Comparison of ENCODE assay signal across 22 cellular contexts in the genomic region with DNA sequence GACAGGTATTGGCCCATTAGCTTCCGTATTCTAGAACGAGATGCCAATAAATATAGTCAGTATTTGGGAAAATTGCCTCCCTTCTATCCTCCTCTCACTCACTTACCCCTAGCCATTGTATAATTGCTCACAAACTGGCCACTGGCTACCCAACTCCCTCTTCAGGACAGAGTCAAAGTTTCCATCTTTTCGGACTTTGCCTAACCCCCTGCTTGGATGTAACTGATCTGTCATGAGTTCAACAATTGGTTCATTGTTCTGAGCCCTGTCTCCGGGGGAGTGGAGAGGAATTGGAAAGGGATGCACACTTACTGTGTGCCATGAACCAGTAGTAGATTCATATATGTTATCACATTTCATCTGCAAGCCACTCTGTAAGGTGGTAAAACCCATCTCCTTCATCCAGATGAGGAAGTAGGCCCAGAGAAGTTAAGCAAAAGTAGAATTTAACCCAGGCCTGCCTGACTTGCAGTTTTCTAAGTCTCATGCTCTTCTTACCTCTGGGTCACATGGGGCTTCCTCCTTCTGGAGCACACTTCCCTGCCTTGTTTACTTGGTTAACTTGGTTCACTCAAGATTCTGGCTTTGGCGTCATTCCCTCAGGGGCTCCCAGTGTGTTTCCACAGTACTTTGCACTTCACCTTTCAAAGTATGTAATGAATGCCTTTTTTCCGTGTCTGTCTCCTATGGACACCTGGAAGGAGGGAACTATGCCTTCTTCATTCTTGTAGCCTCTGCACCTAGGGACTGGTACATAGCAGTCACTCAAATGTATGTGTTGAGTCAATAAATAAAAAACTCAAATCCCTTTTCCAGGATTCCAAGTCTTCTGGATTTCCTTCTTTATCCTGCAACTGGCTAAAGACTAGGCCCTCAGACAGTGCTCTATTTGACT. TPM values are rescaled to one million over a fixed set of nuclear protein-coding genes. Genes with fewer than 3 reads are reported as not detected.
DNase-seq lines count a peak whose midpoint lies in the region; ATAC-seq, FAIRE-seq and TF ChIP-seq lines count a peak whose summit lies in the region.
"Had no signal": no experiment of that assay in that cellular context is flagged by ENCODE, and none has a peak within 500 bp of the region (broad histone marks: within the 10 kb centered on the region; RNA-seq: fewer than 3 reads in every experiment).

No MANE protein-coding gene starts in this region.

- H2AFZ ChIP-seq in astrocyte (ENCODE audit: low read depth, low read length), result no peak overlapping the region

- H3K27me3 ChIP-seq in astrocyte (ENCODE audit: insufficient read depth, low read length) (no peaks in the 10 kb centered on the region), left lung (no peaks in the 10 kb centered on the region)

- H3K9ac ChIP-seq in astrocyte (ENCODE audit: low read length), result no peak overlapping the region
- H3K9ac ChIP-seq: KMS-11 had no signal

- no peaks in the 10 kb centered on the region for H3K4me1 ChIP-seq in astrocyte (ENCODE audit: insufficient read depth, low read length)
- H3K4me1 ChIP-seq in left lung, result peaks cover 6 to 12% of the 10 kb centered on the region in 2 donors

- POLR2A ChIA-PET in activated CD8-positive, alpha-beta T cell treated with anti-CD3 and anti-CD28 coated beads, Interleukin-2, amount 10 ng/mL, durations not matched to agents 7 days and 5 days (lab: Charles Lee), result no interaction called here

- H3K36me3 Mint-ChIP-seq in astrocyte (ENCODE audit: low read depth, unreplicated experiment), result no peaks in the 10 kb centered on the region
- H3K36me3 Mint-ChIP-seq in activated CD8-positive, alpha-beta T cell treated with anti-CD3 and anti-CD28 coated beads, Interleukin-2, amount 10 ng/mL, durations not matched to agents 7 days and 5 days (ENCODE audit: low read depth), result no peaks in the 10 kb centered on the region
- H3K36me3 Mint-ChIP-seq: activated naive CD8-positive, alpha-beta T cell treated with anti-CD3 and anti-CD28 coated beads, Interleukin-2, amount 10 ng/mL, durations not matched to agents 7 days and 5 days; brain had no signal

- no peak overlapping the region for H3K27ac ChIP-seq in astrocyte (ENCODE audit: low read depth, low read length)
- H3K27ac ChIP-seq in left lung, result peak overlapping the region; percentile 13 to 54
- H3K27ac ChIP-seq: coronary artery, epithelial cell of prostate, KMS-11, neutrophil, thoracic aorta had no signal

- H3K36me3 ChIP-seq in astrocyte (ENCODE audit: insufficient read depth, low read length) (no peaks in the 10 kb centered on the region), left lung (no peaks in the 10 kb centered on the region)
- H3K36me3 ChIP-seq: neutrophil, thoracic aorta had no signal

- H4K20me1 ChIP-seq in astrocyte (ENCODE audit: insufficient read depth, low read length), result no peaks in the 10 kb centered on the region

- H3K79me2 ChIP-seq in astrocyte (ENCODE audit: insufficient read depth, low read length), result no peaks in the 10 kb centered on the region

- no peaks in the 10 kb centered on the region for H3K27me3 Mint-ChIP-seq in astrocyte (ENCODE audit: low read depth, unreplicated experiment)
- H3K27me3 Mint-ChIP-seq in activated CD8-positive, alpha-beta T cell treated with anti-CD3 and anti-CD28 coated beads, Interleukin-2, amount 10 ng/mL, durations not matched to agents 7 days and 5 days (ENCODE audit: low read depth), result peaks cover 8% of the 10 kb centered on the region
- H3K27me3 Mint-ChIP-seq: brain had no signal

- no peaks in the 10 kb centered on the region for H3K9me3 ChIP-seq in astrocyte (ENCODE audit: insufficient read depth, low read depth, low read length)
- no peaks in the 10 kb centered on the region for H3K9me3 ChIP-seq in left lung
- H3K9me3 ChIP-seq: neutrophil, thoracic aorta had no signal

- peak; percentile 78 for ATAC-seq in left lung
- ATAC-seq in activated CD8-positive, alpha-beta T cell treated with anti-CD3 and anti-CD28 coated beads, Interleukin-2, amount 10 ng/mL, durations not matched to agents 7 days and 5 days, result no peak
- ATAC-seq: activated CD4-positive, CD25-positive, alpha-beta regulatory T cell treated with anti-CD3 and anti-CD28 coated beads, Interleukin-2, amount 50 U/mL, for 24 hours; PC-3; right cardiac atrium had no signal

- CTCF ChIA-PET in activated CD8-positive, alpha-beta T cell treated with anti-CD3 and anti-CD28 coated beads, Interleukin-2, amount 10 ng/mL, durations not matched to agents 7 days and 5 days (lab: Charles Lee), result no interaction called here

- no peak overlapping the region for H3K4me3 Mint-ChIP-seq in astrocyte (ENCODE audit: unreplicated experiment)
- H3K4me3 Mint-ChIP-seq in activated CD8-positive, alpha-beta T cell treated with anti-CD3 and anti-CD28 coated beads, Interleukin-2, amount 10 ng/mL, durations not matched to agents 7 days and 5 days, result no peak overlapping the region
- H3K4me3 Mint-ChIP-seq: activated naive CD8-positive, alpha-beta T cell treated with anti-CD3 and anti-CD28 coated beads, Interleukin-2, amount 10 ng/mL, durations not matched to agents 7 days and 5 days; brain had no signal

- peak overlapping the region; percentile 38 for H3K27ac Mint-ChIP-seq in astrocyte (ENCODE audit: unreplicated experiment)
- H3K27ac Mint-ChIP-seq in activated CD8-positive, alpha-beta T cell treated with anti-CD3 and anti-CD28 coated beads, Interleukin-2, amount 10 ng/mL, durations not matched to agents 7 days and 5 days, result no peak overlapping the region
- H3K27ac Mint-ChIP-seq: activated naive CD8-positive, alpha-beta T cell treated with anti-CD3 and anti-CD28 coated beads, Interleukin-2, amount 10 ng/mL, durations not matched to agents 7 days and 5 days had no signal

- no peak overlapping the region for H3K4me3 ChIP-seq in astrocyte (ENCODE audit: insufficient read depth, low read depth, low read length)
- H3K4me3 ChIP-seq in left lung, result no peak overlapping the region
- H3K4me3 ChIP-seq: coronary artery, thoracic aorta had no signal

- intact Hi-C loops in left lung (cut with DNase I), result no loop called here

- H3K4me2 ChIP-seq in astrocyte (ENCODE audit: low read length), result no peak overlapping the region
- H3K4me2 ChIP-seq: KMS-11 had no signal

- FAIRE-seq in astrocyte (lab: Jason Lieb, UNC), result no peak

- H3K4me1 Mint-ChIP-seq in astrocyte (ENCODE audit: low read depth, unreplicated experiment), result no peaks in the 10 kb centered on the region
- H3K4me1 Mint-ChIP-seq in activated CD8-positive, alpha-beta T cell treated with anti-CD3 and anti-CD28 coated beads, Interleukin-2, amount 10 ng/mL, durations not matched to agents 7 days and 5 days (ENCODE audit: low read depth), result no peaks in the 10 kb centered on the region
- H3K4me1 Mint-ChIP-seq: activated naive CD8-positive, alpha-beta T cell treated with anti-CD3 and anti-CD28 coated beads, Interleukin-2, amount 10 ng/mL, durations not matched to agents 7 days and 5 days had no signal

- H3K9me3 Mint-ChIP-seq in astrocyte (ENCODE audit: unreplicated experiment), result no peaks in the 10 kb centered on the region
- H3K9me3 Mint-ChIP-seq in activated CD8-positive, alpha-beta T cell treated with anti-CD3 and anti-CD28 coated beads, Interleukin-2, amount 10 ng/mL, durations not matched to agents 7 days and 5 days (ENCODE audit: insufficient read depth), result no peaks in the 10 kb centered on the region
- H3K9me3 Mint-ChIP-seq: activated naive CD8-positive, alpha-beta T cell treated with anti-CD3 and anti-CD28 coated beads, Interleukin-2, amount 10 ng/mL, durations not matched to agents 7 days and 5 days; brain had no signal

- TF ChIP-seq CTCF in astrocyte (IDR thresholded peaks at IDR 0.05; ENCODE audit: insufficient read depth, low read depth, low read length) (no peak), left lung (IDR thresholded peaks at IDR 0.05) (no peak)

- DNase-seq in HuH-7 (ENCODE audit: low spot score), result peak; percentile 15
- no peak for DNase-seq in astrocyte (ENCODE audit: low read depth)
- DNase-seq in left lung, result peak in 1 of 2 donors; percentile 63
- peak; percentile 53 for DNase-seq in putamen (ENCODE audit: low spot score)
- DNase-seq in activated CD8-positive, alpha-beta T cell treated with anti-CD3 and anti-CD28 coated beads, Interleukin-2, amount 10 ng/mL, durations not matched to agents 7 days and 5 days, result no peak
- no peak for DNase-seq in C1 segment of cervical spinal cord (lab: John Stamatoyannopoulos, UW)
- no peak for DNase-seq in GOT3 (lab: John Stamatoyannopoulos, UW)
- no peak for DNase-seq in A172 (ENCODE audit: low spot score)
- DNase-seq: activated naive CD8-positive, alpha-beta T cell treated with anti-CD3 and anti-CD28 coated beads, Interleukin-2, amount 10 ng/mL, durations not matched to agents 7 days and 5 days; foreskin fibroblast; HCEC 1CT; NCI-H774; PC-3; right cardiac atrium had no signal

RNA-seq across cellular contexts. Expression of a gene that starts 12.4 kb away (rescaled TPM):
- total RNA-seq in astrocyte (0.20 and 0.26 TPM in 2 replicates), left lung (under 1 TPM; 0.17 to 0.58 TPM)
- total RNA-seq in activated CD8-positive, alpha-beta T cell treated with anti-CD3 and anti-CD28 coated beads, Interleukin-2, amount 10 ng/mL, durations not matched to agents 7 days and 5 days, result not detected
- not detected in 2 replicates for total RNA-seq in A172 (2014; rRNA removed; shearing (Covaris generic))
- total RNA-seq: activated CD8-positive, alpha-beta memory T cell treated with anti-CD3 and anti-CD28 coated beads for 36 hours; activated naive CD8-positive, alpha-beta T cell treated with anti-CD3 and anti-CD28 coated beads, Interleukin-2, amount 10 ng/mL, durations not matched to agents 7 days and 5 days; PC-3; thoracic aorta had no signal

Comparison
In these comparisons a context has a peak if more than half of its experiments do, and no peak if none do; other contexts are left out.
1. DNase-seq: peak in HuH-7 (single experiment) and putamen (single experiment); none in astrocyte (single experiment), activated CD8-positive, alpha-beta T cell treated with anti-CD3 and anti-CD28 coated beads, Interleukin-2, amount 10 ng/mL, durations not matched to agents 7 days and 5 days (single experiment), C1 segment of cervical spinal cord (0 of 14), GOT3 (single experiment) and A172 (single experiment).